18 cellular contexts compared by ENCODE assay signal in genomic region chr3:197482001-197482400, GRCh38.
DNase-seq lines count a peak whose midpoint lies in the region; ATAC-seq, FAIRE-seq and TF ChIP-seq lines count a peak whose summit lies in the region.
"Had no signal": no experiment of that assay in that cellular context is flagged by ENCODE, and none has a peak within 500 bp of the region (broad histone marks: within the 10 kb centered on the region; RNA-seq: fewer than 3 reads in every experiment).

No MANE protein-coding gene starts in this region.

- H3K9ac ChIP-seq in kidney (ENCODE audit: low read length in 2 of 2) = no peak overlapping the region
- H3K9ac ChIP-seq: BLaER1 treated with 17β-estradiol and CSF1 and Interleukin-3, amounts not matched to agents 10 nM and 100 nM had no signal

- TF ChIP-seq CTCF in epithelial cell of esophagus (IDR thresholded peaks at IDR 0.05; ENCODE audit: insufficient read depth, low read depth, low read length, missing control alignments) = no peak
- no peak for TF ChIP-seq CTCF in kidney (IDR thresholded peaks at IDR 0.05; ENCODE audit: borderline replicate concordance, extremely low read depth, insufficient read depth)

- intact Hi-C loops in kidney (cut with DNase I) = no loop called here

- H3K4me1 ChIP-seq in HAP-1 (peaks cover 16% of the 10 kb centered on the region), kidney (ENCODE audit: control insufficient read depth in 1 of 2, insufficient read depth in 1 of 2, low read depth in 1 of 2, low read length in 2 of 2) (no peaks in the 10 kb centered on the region)
- H3K4me1 ChIP-seq: BLaER1 treated with 17β-estradiol and CSF1 and Interleukin-3, amounts not matched to agents 10 nM and 100 nM; spleen had no signal

- H3K36me3 ChIP-seq in HAP-1 (replicated peaks) (no peaks in the 10 kb centered on the region), kidney (ENCODE audit: control insufficient read depth in 1 of 2, insufficient read depth in 2 of 2, low read length in 2 of 2) (no peaks in the 10 kb centered on the region)
- H3K36me3 ChIP-seq: BLaER1 treated with 17β-estradiol and CSF1 and Interleukin-3, amounts not matched to agents 10 nM and 100 nM; spleen; thyroid gland had no signal

- ATAC-seq in HG02885 (IDR thresholded peaks at IDR 0.05; ENCODE audit: poor library complexity, unreplicated experiment) = no peak

- no peak for FAIRE-seq in kidney (lab: Jason Lieb, UNC)

- H3K4me3 ChIP-seq in HAP-1 (no peak overlapping the region), epithelial cell of esophagus (ENCODE audit: low read length) (no peak overlapping the region), kidney (ENCODE audit: low read length in 2 of 2) (no peak overlapping the region)
- H3K4me3 ChIP-seq: BLaER1 treated with 17β-estradiol and CSF1 and Interleukin-3, amounts not matched to agents 10 nM and 100 nM; coronary artery; spleen; thyroid gland had no signal

- DNase-seq in HAP-1 (ENCODE audit: low spot score in 2 of 2) (peak; percentile 65 to 99), RPMI7951 (ENCODE audit: low read depth) (peak; percentile 73), epithelial cell of esophagus (ENCODE audit: low read depth) (peak; percentile 71), renal cortical epithelial cell (ENCODE audit: low read depth) (peak; percentile 61), kidney (no peak)
- no peak for DNase-seq in activated naive CD4-positive, alpha-beta T cell (lab: John Stamatoyannopoulos, UW)
- DNase-seq: activated B cell treated with CpG ODN at 0.5 μM for 24 hours, amygdala, DMS 273 treated with DMSO at 0.1 percent for 48 hours, hypothalamus, NCI-H1436 treated with DMSO at 0.1 percent for 48 hours, NCI-H226, Right ventricle myocardium superior, spleen, thyroid gland had no signal

- H3K27me3 ChIP-seq in HAP-1 (ENCODE audit: low read depth) = no peaks in the 10 kb centered on the region
- H3K27me3 ChIP-seq: BLaER1 treated with 17β-estradiol and CSF1 and Interleukin-3, amounts not matched to agents 10 nM and 100 nM; thyroid gland had no signal

- H3K9me3 ChIP-seq in HAP-1 = no peaks in the 10 kb centered on the region
- H3K9me3 ChIP-seq in kidney (ENCODE audit: control insufficient read depth in 1 of 2, low read length in 2 of 2) = no peaks in the 10 kb centered on the region
- H3K9me3 ChIP-seq: BLaER1 treated with 17β-estradiol and CSF1 and Interleukin-3, amounts not matched to agents 10 nM and 100 nM; spleen; thyroid gland had no signal

- no peak overlapping the region for H3K27ac ChIP-seq in kidney (ENCODE audit: low read depth in 2 of 2, low read length in 2 of 2)
- H3K27ac ChIP-seq: BLaER1 treated with 17β-estradiol and CSF1 and Interleukin-3, amounts not matched to agents 10 nM and 100 nM; coronary artery; spleen; thyroid gland had no signal

- in situ Hi-C loops in HAP-1 (cut with MboI; ENCODE audit: low sequenced_read_pairs) = no loop called here

Comparison
In these comparisons a context has a peak if more than half of its experiments do, and no peak if none do; other contexts are left out.
1. DNase-seq: peak in HAP-1 (2 of 2), RPMI7951 (single experiment), epithelial cell of esophagus (single experiment) and renal cortical epithelial cell (single experiment); none in kidney (single experiment) and activated naive CD4-positive, alpha-beta T cell (0 of 4).